In the genomic region with DNA sequence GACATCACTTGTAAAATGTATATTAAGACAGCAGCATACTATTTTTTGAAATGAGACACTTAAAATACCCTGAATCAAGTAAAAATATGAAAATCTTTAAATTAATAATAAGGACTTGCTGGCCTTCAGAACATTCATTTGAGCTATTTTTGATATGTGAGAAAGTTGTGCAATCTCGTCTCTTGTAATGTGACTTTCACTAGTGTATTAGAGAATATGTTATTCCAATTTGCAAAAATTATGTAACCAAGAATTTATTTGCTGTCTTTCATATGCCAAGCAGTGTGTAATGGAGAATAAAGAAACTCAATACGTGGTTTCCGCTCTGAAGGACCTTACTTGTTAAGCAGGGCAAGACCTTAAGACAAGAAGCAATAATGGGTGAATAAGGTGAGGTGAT, we compare ENCODE assay signal across 22 cellular contexts.
"Had no signal": no experiment of that assay in that cellular context is flagged by ENCODE, and none has a peak within 500 bp of the region (broad histone marks: within the 10 kb centered on the region; RNA-seq: fewer than 3 reads in every experiment).

No MANE protein-coding gene starts in this region.

- H3K9me3 ChIP-seq: prostate gland, thoracic aorta, transverse colon had no signal

- H3K36me3 Mint-ChIP-seq: memory B cell had no signal

- H3K4me1 Mint-ChIP-seq: memory B cell, naive B cell had no signal

- H3K4me1 ChIP-seq: parathyroid adenoma, prostate gland, transverse colon had no signal

- DNase-seq: effector memory CD4-positive, alpha-beta T cell; head of caudate nucleus; hippocampal formation; kidney glomerular epithelial cell; lower lobe of right lung; naive B cell; retina; spleen; stimulated activated CD4-positive, alpha-beta T cell treated with anti-CD3 and anti-CD28 coated beads, Interleukin-15, amount 100 ng/mL, for 24 hours; stimulated activated CD4-positive, alpha-beta T cell treated with anti-CD3 and anti-CD28 coated beads, Interleukin-1b, Interleukin-23, amount 100 ng/mL, for 48 hours; stimulated activated CD4-positive, alpha-beta T cell treated with anti-CD3 and anti-CD28 coated beads, Interleukin-4, amount 100 ng/mL, for 24 hours; stimulated activated naive CD8-positive, alpha-beta T cell treated with anti-CD3 and anti-CD28 coated beads, Interleukin-15, amount 100 ng/mL, for 72 hours; transverse colon had no signal

- ATAC-seq: esophagus mucosa; left lobe of liver; lower lobe of right lung; stimulated activated memory B cell treated with anti-CD40 and anti-IgM and Interleukin-4, amounts not matched to agents 10 μg/mL and 1 μg/mL and 100 μg/mL, for 72 hours; stimulated activated naive CD8-positive, alpha-beta T cell treated with anti-CD3 and anti-CD28 coated beads, Interleukin-15, amount 100 ng/mL, for 72 hours had no signal

- H2AFZ ChIP-seq: parathyroid adenoma had no signal

- H3K79me2 ChIP-seq: parathyroid adenoma had no signal

- H3K36me3 ChIP-seq: lower lobe of right lung, prostate gland, spleen, thoracic aorta, transverse colon had no signal

- H3K27ac Mint-ChIP-seq: memory B cell; naive B cell; nephron; stimulated activated memory B cell treated with anti-CD40 and anti-IgM and Interleukin-4, amounts not matched to agents 10 μg/mL and 1 μg/mL and 100 μg/mL, for 72 hours; stimulated activated naive CD8-positive, alpha-beta T cell treated with anti-CD3 and anti-CD28 coated beads, Interleukin-15, amount 100 ng/mL, for 72 hours had no signal

- H3K27ac ChIP-seq: lower lobe of right lung, parathyroid adenoma, prostate gland, thoracic aorta, transverse colon had no signal

- H3K9ac ChIP-seq: parathyroid adenoma had no signal

- H3K4me3 Mint-ChIP-seq: central memory CD8-positive, alpha-beta T cell; memory B cell; naive B cell; nephron; stimulated activated memory B cell treated with anti-CD40 and anti-IgM and Interleukin-4, amounts not matched to agents 10 μg/mL and 1 μg/mL and 100 μg/mL, for 72 hours; stimulated activated naive CD8-positive, alpha-beta T cell treated with anti-CD3 and anti-CD28 coated beads, Interleukin-15, amount 100 ng/mL, for 72 hours had no signal

- H3K9me3 Mint-ChIP-seq: central memory CD8-positive, alpha-beta T cell had no signal

- H3K4me3 ChIP-seq: lower lobe of right lung, prostate gland, spleen, thoracic aorta, transverse colon had no signal
